Comparison of ENCODE assay signal across 24 cellular contexts in the genomic region with DNA sequence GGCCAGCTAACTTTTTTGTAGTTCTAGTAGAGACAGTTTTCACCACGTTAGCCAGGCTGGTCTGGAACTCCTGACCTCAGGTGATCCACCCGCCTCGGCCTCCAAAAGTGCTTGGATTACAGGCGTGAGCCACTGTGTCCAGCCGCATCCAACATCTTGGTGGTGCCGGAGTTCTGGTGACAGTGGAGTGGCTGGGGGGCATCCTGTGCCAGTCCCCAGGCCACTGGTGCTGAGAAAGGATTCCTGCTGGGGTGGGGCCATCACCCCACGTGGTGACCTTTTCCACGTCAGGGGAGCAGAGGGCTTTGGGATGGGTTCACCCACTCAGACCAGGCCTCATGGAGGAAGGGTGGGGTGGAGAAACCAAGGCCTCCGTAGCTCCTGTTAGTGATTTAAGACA. TPM values are rescaled to one million over a fixed set of nuclear protein-coding genes. Genes with fewer than 3 reads are reported as not detected.
DNase-seq lines count a peak whose midpoint lies in the region; ATAC-seq and TF ChIP-seq lines count a peak whose summit lies in the region.
"Had no signal": no experiment of that assay in that cellular context is flagged by ENCODE, and none has a peak within 500 bp of the region (broad histone marks: within the 10 kb centered on the region; RNA-seq: fewer than 3 reads in every experiment).

No MANE protein-coding gene starts in this region.

- no peak for DNase-seq in activated CD4-positive, alpha-beta memory T cell treated with anti-CD3 and anti-CD28 coated beads, Interleukin-2, amount 10 ng/mL, durations not matched to agents 7 days and 5 days
- DNase-seq in activated CD4-positive, alpha-beta memory T cell treated with anti-CD3 and anti-CD28 coated beads for 36 hours, result no peak
- no peak for DNase-seq in dorsolateral prefrontal cortex
- peak; percentile 54 for DNase-seq in osteoblast (ENCODE audit: insufficient read length, low spot score, missing footprints)
- no peak for DNase-seq in NOMO-1 treated with DMSO at 0.1 percent for 48 hours (lab: John Stamatoyannopoulos, UW; ENCODE audit: unreplicated experiment)
- DNase-seq in gastrocnemius medialis, result no peak
- DNase-seq: activated effector memory CD4-positive, alpha-beta T cell treated with Interleukin-2 at 50 U/mL for 16 hours; heart right ventricle; lower lobe of right lung; NCI-H1105 treated with DMSO at 0.1 percent for 48 hours; NCI-H2081 treated with DMSO at 0.1 percent for 48 hours; NCI-H510A; RPMI8226; stimulated activated CD4-positive, alpha-beta T cell treated with anti-CD3 and anti-CD28 coated beads, Interleukin-2, amount 100 ng/mL, for 48 hours had no signal

- H3K79me2 ChIP-seq in OCI-LY1 (ENCODE audit: insufficient read depth, low read length) (no peaks in the 10 kb centered on the region), osteoblast (ENCODE audit: insufficient read depth, low read length) (no peaks in the 10 kb centered on the region)

- in situ Hi-C loops in gastrocnemius medialis (cut with MboI; ENCODE audit: low sequenced_read_pairs in 4 of 4), result loop anchor here in 3 of 4 donors (10.0 to 25.0 kb wide), 3 partner anchors 120 to 347 kb away; a partner anchor contains a TSS

- H3K27me3 ChIP-seq in OCI-LY1 (ENCODE audit: insufficient read depth, low read length) (no peaks in the 10 kb centered on the region), dorsolateral prefrontal cortex (no peaks in the 10 kb centered on the region), osteoblast (ENCODE audit: insufficient read depth, low read length) (peaks cover 6% of the 10 kb centered on the region), gastrocnemius medialis (no peaks in the 10 kb centered on the region)
- H3K27me3 ChIP-seq: BLaER1 treated with 17β-estradiol and CSF1 and Interleukin-3, amounts not matched to agents 10 nM and 100 nM; suprapubic skin had no signal

- H3K9me3 ChIP-seq in OCI-LY1 (ENCODE audit: low read length) (no peaks in the 10 kb centered on the region), osteoblast (ENCODE audit: low read depth, low read length) (no peaks in the 10 kb centered on the region), gastrocnemius medialis (no peaks in the 10 kb centered on the region)
- H3K9me3 ChIP-seq: BLaER1 treated with 17β-estradiol and CSF1 and Interleukin-3, amounts not matched to agents 10 nM and 100 nM; HAP-1; heart right ventricle; lower lobe of right lung; suprapubic skin had no signal

- TF ChIP-seq POLR2A in gastrocnemius medialis (IDR thresholded peaks at IDR 0.05), result no peak

- intact Hi-C loops in activated CD4-positive, alpha-beta memory T cell treated with anti-CD3 and anti-CD28 coated beads for 36 hours (cut with micrococcal nuclease), result loop anchor here (5.0 kb wide), 5 partner anchors 53 to 287 kb away; a partner anchor contains a TSS
- intact Hi-C loops in dorsolateral prefrontal cortex (cut with DNase I), result loop anchor here (5.0 kb wide), 3 partner anchors 58 to 347 kb away; a partner anchor contains a TSS
- intact Hi-C loops in gastrocnemius medialis (cut with DNase I; ENCODE audit: low total_unique reads), result no loop called here

- no peaks in the 10 kb centered on the region for H3K9me2 ChIP-seq in OCI-LY1 (ENCODE audit: low read depth, low read length)

- H4K20me1 ChIP-seq in OCI-LY1 (ENCODE audit: insufficient read depth, low read length), result no peaks in the 10 kb centered on the region
- no peaks in the 10 kb centered on the region for H4K20me1 ChIP-seq in osteoblast (ENCODE audit: insufficient read depth, low read length)
- H4K20me1 ChIP-seq: BLaER1 treated with 17β-estradiol and CSF1 and Interleukin-3, amounts not matched to agents 10 nM and 100 nM had no signal

- H3K9me3 Mint-ChIP-seq in activated CD4-positive, alpha-beta memory T cell treated with anti-CD3 and anti-CD28 coated beads, Interleukin-2, amount 10 ng/mL, durations not matched to agents 7 days and 5 days, result no peaks in the 10 kb centered on the region
- no peaks in the 10 kb centered on the region for H3K9me3 Mint-ChIP-seq in activated CD4-positive, alpha-beta memory T cell treated with anti-CD3 and anti-CD28 coated beads for 36 hours

- H3K4me2 ChIP-seq in OCI-LY1 (ENCODE audit: low read length) (no peak overlapping the region), osteoblast (ENCODE audit: insufficient read depth, low read length) (no peak overlapping the region)

- no peak overlapping the region for H2AFZ ChIP-seq in OCI-LY1 (ENCODE audit: low read length)
- no peak overlapping the region for H2AFZ ChIP-seq in osteoblast (ENCODE audit: low read length)

- POLR2A ChIA-PET in activated CD4-positive, alpha-beta memory T cell treated with anti-CD3 and anti-CD28 coated beads, Interleukin-2, amount 10 ng/mL, durations not matched to agents 7 days and 5 days (lab: Charles Lee), result interaction anchor here (1.5 kb wide), 1 partner anchor 12 kb away, joined by 4 read pairs; no protein-coding TSS in a partner anchor
- POLR2A ChIA-PET in activated CD4-positive, alpha-beta memory T cell treated with anti-CD3 and anti-CD28 coated beads for 36 hours (lab: Charles Lee), result no interaction called here

- CTCF ChIA-PET in activated CD4-positive, alpha-beta memory T cell treated with anti-CD3 and anti-CD28 coated beads, Interleukin-2, amount 10 ng/mL, durations not matched to agents 7 days and 5 days (lab: Charles Lee), result no interaction called here
- CTCF ChIA-PET in activated CD4-positive, alpha-beta memory T cell treated with anti-CD3 and anti-CD28 coated beads for 36 hours (lab: Charles Lee), result no interaction called here

- no peaks in the 10 kb centered on the region for H3K27me3 Mint-ChIP-seq in activated CD4-positive, alpha-beta memory T cell treated with anti-CD3 and anti-CD28 coated beads, Interleukin-2, amount 10 ng/mL, durations not matched to agents 7 days and 5 days
- no peaks in the 10 kb centered on the region for H3K27me3 Mint-ChIP-seq in activated CD4-positive, alpha-beta memory T cell treated with anti-CD3 and anti-CD28 coated beads for 36 hours

- peak overlapping the region; percentile 11 for H3K27ac ChIP-seq in OCI-LY1 (ENCODE audit: low read depth, low read length, poor library complexity, severe bottlenecking)
- H3K27ac ChIP-seq in dorsolateral prefrontal cortex, result peak overlapping the region in 49 of 59 donors; percentile 15 to 100 (median 91)
- no peak overlapping the region for H3K27ac ChIP-seq in osteoblast (ENCODE audit: low read depth, low read length)
- H3K27ac ChIP-seq in gastrocnemius medialis, result no peak overlapping the region
- H3K27ac ChIP-seq: BLaER1 treated with 17β-estradiol and CSF1 and Interleukin-3, amounts not matched to agents 10 nM and 100 nM; heart right ventricle; lower lobe of right lung; suprapubic skin had no signal

- H3K9ac ChIP-seq in OCI-LY1 (ENCODE audit: low read length), result no peak overlapping the region

- H3K4me3 ChIP-seq in OCI-LY1 (ENCODE audit: low read depth, low read length, poor library complexity, severe bottlenecking) (no peak overlapping the region), dorsolateral prefrontal cortex (no peak overlapping the region), osteoblast (ENCODE audit: insufficient read depth, low read length) (no peak overlapping the region), gastrocnemius medialis (no peak overlapping the region)
- H3K4me3 ChIP-seq: BLaER1 treated with 17β-estradiol and CSF1 and Interleukin-3, amounts not matched to agents 10 nM and 100 nM; HAP-1; heart right ventricle; lower lobe of right lung; suprapubic skin had no signal

- no peak overlapping the region for H3K27ac Mint-ChIP-seq in activated CD4-positive, alpha-beta memory T cell treated with anti-CD3 and anti-CD28 coated beads, Interleukin-2, amount 10 ng/mL, durations not matched to agents 7 days and 5 days
- H3K27ac Mint-ChIP-seq in activated CD4-positive, alpha-beta memory T cell treated with anti-CD3 and anti-CD28 coated beads for 36 hours, result no peak overlapping the region

- peaks cover 13% of the 10 kb centered on the region for H3F3A ChIP-seq in OCI-LY1 (ENCODE audit: insufficient read depth, low read length)

- H3K4me1 ChIP-seq in OCI-LY1 (ENCODE audit: insufficient read depth, low read length, severe bottlenecking) (peaks cover 39% of the 10 kb centered on the region), osteoblast (ENCODE audit: insufficient read depth, low read length) (peaks cover 5% of the 10 kb centered on the region), gastrocnemius medialis (peaks cover 0 to 2% of the 10 kb centered on the region in 2 donors)

- ATAC-seq in HG02571 (IDR thresholded peaks at IDR 0.05; ENCODE audit: unreplicated experiment) (no peak), gastrocnemius medialis (no peak)
- ATAC-seq: heart right ventricle, lower lobe of right lung had no signal

- H3K36me3 ChIP-seq in OCI-LY1 (ENCODE audit: insufficient read depth, low read length), result no peaks in the 10 kb centered on the region
- H3K36me3 ChIP-seq in osteoblast (ENCODE audit: insufficient read depth, low read length), result no peaks in the 10 kb centered on the region
- H3K36me3 ChIP-seq in gastrocnemius medialis, result no peaks in the 10 kb centered on the region
- H3K36me3 ChIP-seq: BLaER1 treated with 17β-estradiol and CSF1 and Interleukin-3, amounts not matched to agents 10 nM and 100 nM; HAP-1; heart right ventricle; lower lobe of right lung; suprapubic skin had no signal

- H3K4me3 Mint-ChIP-seq in activated CD4-positive, alpha-beta memory T cell treated with anti-CD3 and anti-CD28 coated beads, Interleukin-2, amount 10 ng/mL, durations not matched to agents 7 days and 5 days, result peak overlapping the region; percentile 52
- no peak overlapping the region for H3K4me3 Mint-ChIP-seq in activated CD4-positive, alpha-beta memory T cell treated with anti-CD3 and anti-CD28 coated beads for 36 hours

- H3K4me1 Mint-ChIP-seq in activated CD4-positive, alpha-beta memory T cell treated with anti-CD3 and anti-CD28 coated beads, Interleukin-2, amount 10 ng/mL, durations not matched to agents 7 days and 5 days, result peaks cover 37% of the 10 kb centered on the region
- peaks cover 31% of the 10 kb centered on the region for H3K4me1 Mint-ChIP-seq in activated CD4-positive, alpha-beta memory T cell treated with anti-CD3 and anti-CD28 coated beads for 36 hours (ENCODE audit: low read depth)

- H3K36me3 Mint-ChIP-seq in activated CD4-positive, alpha-beta memory T cell treated with anti-CD3 and anti-CD28 coated beads, Interleukin-2, amount 10 ng/mL, durations not matched to agents 7 days and 5 days (ENCODE audit: low read depth), result no peaks in the 10 kb centered on the region
- H3K36me3 Mint-ChIP-seq in activated CD4-positive, alpha-beta memory T cell treated with anti-CD3 and anti-CD28 coated beads for 36 hours, result no peaks in the 10 kb centered on the region

- TF ChIP-seq CTCF in OCI-LY1 (IDR thresholded peaks at IDR 0.05; ENCODE audit: low read length) (no peak), dorsolateral prefrontal cortex (IDR thresholded peaks at IDR 0.05 in 54 of 56, conservative IDR thresholded peaks at IDR 0.05 in 2 of 56; ENCODE audit: low read depth in 1 of 56, partially characterized antibody in 56 of 56) (no peak), osteoblast (IDR thresholded peaks at IDR 0.05; ENCODE audit: extremely low read depth, low read depth, low read length) (no peak), gastrocnemius medialis (IDR thresholded peaks at IDR 0.05 in 4 of 5, conservative IDR thresholded peaks at IDR 0.05 in 1 of 5) (no peak)

RNA-seq across cellular contexts. Expression of a gene that starts 12.8 kb away (rescaled TPM):
- total RNA-seq in activated CD4-positive, alpha-beta memory T cell treated with anti-CD3 and anti-CD28 coated beads, Interleukin-2, amount 10 ng/mL, durations not matched to agents 7 days and 5 days, result 1 to 10 TPM; 2.5 to 3.0 TPM
- total RNA-seq in activated CD4-positive, alpha-beta memory T cell treated with anti-CD3 and anti-CD28 coated beads for 36 hours, result 10 to 100 TPM in 1 of 2 experiments, 1 to 10 TPM in 1; 8.3 to 11.2 TPM
- total RNA-seq in dorsolateral prefrontal cortex, result 1,000 to 10,000 TPM in 16 of 120 experiments, 100 to 1,000 TPM in 104; 306 to 1,743 (median 779) TPM
- total RNA-seq in osteoblast, result not detected in 2 replicates
- 1 to 10 TPM; 1.7 to 2.5 (median 2.0) TPM for total RNA-seq in gastrocnemius medialis
- total RNA-seq: myocyte, skeletal muscle tissue had no signal

RNA-seq across cellular contexts. Expression of a gene that starts 15.9 kb away (rescaled TPM):
- 1 to 10 TPM; 5.7 to 5.8 TPM for total RNA-seq in activated CD4-positive, alpha-beta memory T cell treated with anti-CD3 and anti-CD28 coated beads, Interleukin-2, amount 10 ng/mL, durations not matched to agents 7 days and 5 days
- 1 to 10 TPM; 1.2 to 1.4 TPM for total RNA-seq in activated CD4-positive, alpha-beta memory T cell treated with anti-CD3 and anti-CD28 coated beads for 36 hours
- total RNA-seq in dorsolateral prefrontal cortex, result 10 to 100 TPM in 3 of 120 experiments, 1 to 10 TPM in 117; 2.4 to 16.3 (median 4.8) TPM
- total RNA-seq in osteoblast, result 12.7 and 16.6 TPM in 2 replicates
- total RNA-seq in gastrocnemius medialis, result 1 to 10 TPM in 2 of 4 donors, not detected in 2; 1.1 to 1.8 TPM

RNA-seq across cellular contexts. Expression of a gene that starts 33.3 kb away (rescaled TPM):
- 100 to 1,000 TPM in 1 of 2 experiments, 10 to 100 TPM in 1; 97.2 to 101 TPM for total RNA-seq in activated CD4-positive, alpha-beta memory T cell treated with anti-CD3 and anti-CD28 coated beads, Interleukin-2, amount 10 ng/mL, durations not matched to agents 7 days and 5 days
- total RNA-seq in activated CD4-positive, alpha-beta memory T cell treated with anti-CD3 and anti-CD28 coated beads for 36 hours, result 10 to 100 TPM; 62.1 to 69.3 TPM
- total RNA-seq in dorsolateral prefrontal cortex, result 1 to 10 TPM in 117 of 120 experiments, under 1 TPM in 3; 0.65 to 5.4 (median 2.4) TPM
- total RNA-seq in osteoblast, result not detected in 2 replicates
- total RNA-seq in gastrocnemius medialis, result 1 to 10 TPM in 1 of 4 donors, under 1 TPM in 2, not detected in 1; 0.27 to 1.2 (median 0.29) TPM
- total RNA-seq: astrocyte, myocyte, skeletal muscle tissue had no signal

RNA-seq across cellular contexts. Expression of a gene that starts 50.9 kb away (rescaled TPM):
- under 1 TPM; 0.63 to 0.93 TPM for total RNA-seq in activated CD4-positive, alpha-beta memory T cell treated with anti-CD3 and anti-CD28 coated beads, Interleukin-2, amount 10 ng/mL, durations not matched to agents 7 days and 5 days
- total RNA-seq in activated CD4-positive, alpha-beta memory T cell treated with anti-CD3 and anti-CD28 coated beads for 36 hours, result 1 to 10 TPM; 1.6 to 2.4 TPM
- total RNA-seq in dorsolateral prefrontal cortex (1 to 10 TPM in 23 of 120 experiments, under 1 TPM in 49, not detected in 48; 0.36 to 2.8 (median 0.83) TPM), osteoblast (not detected in 2 replicates), gastrocnemius medialis (under 1 TPM in 1 of 4 donors, not detected in 3; 0.75 TPM)
- total RNA-seq: A673, heart right ventricle, myocyte, posterior vena cava, skeletal muscle tissue had no signal

RNA-seq across cellular contexts. Expression of a gene that starts 55.3 kb away (rescaled TPM):
- total RNA-seq in activated CD4-positive, alpha-beta memory T cell treated with anti-CD3 and anti-CD28 coated beads, Interleukin-2, amount 10 ng/mL, durations not matched to agents 7 days and 5 days, result 10 to 100 TPM; 30.0 to 35.7 TPM
- 10 to 100 TPM; 28.6 to 29.6 TPM for total RNA-seq in activated CD4-positive, alpha-beta memory T cell treated with anti-CD3 and anti-CD28 coated beads for 36 hours
- total RNA-seq in dorsolateral prefrontal cortex (100 to 1,000 TPM; 113 to 321 (median 206) TPM), osteoblast (22.8 and 23.6 TPM in 2 replicates), gastrocnemius medialis (10 to 100 TPM; 61.7 to 73.6 (median 65.0) TPM)

Comparison
In these comparisons a context has a peak if more than half of its experiments do, and no peak if none do; other contexts are left out.
1. H3K27ac ChIP-seq: peak in OCI-LY1 (single experiment) and dorsolateral prefrontal cortex (49 of 59); none in osteoblast (single experiment) and gastrocnemius medialis (0 of 4).
2. RNA of a gene that starts 12.8 kb away (total RNA-seq): 306 to 1,743 TPM in dorsolateral prefrontal cortex; 8.3 to 11.2 TPM in activated CD4-positive, alpha-beta memory T cell treated with anti-CD3 and anti-CD28 coated beads for 36 hours, 2.5 to 3.0 TPM in activated CD4-positive, alpha-beta memory T cell treated with anti-CD3 and anti-CD28 coated beads, Interleukin-2, amount 10 ng/mL, durations not matched to agents 7 days and 5 days, 1.7 to 2.5 TPM in gastrocnemius medialis and not detected in osteoblast; every median in the first group is over 10 times any median in the second.
3. RNA of a gene that starts 33.3 kb away (total RNA-seq): 97.2 to 101 TPM in activated CD4-positive, alpha-beta memory T cell treated with anti-CD3 and anti-CD28 coated beads, Interleukin-2, amount 10 ng/mL, durations not matched to agents 7 days and 5 days and 62.1 to 69.3 TPM in activated CD4-positive, alpha-beta memory T cell treated with anti-CD3 and anti-CD28 coated beads for 36 hours; 0.65 to 5.4 TPM in dorsolateral prefrontal cortex, 0.27 to 1.2 TPM in gastrocnemius medialis and not detected in osteoblast; every median in the first group is over 4 times any median in the second.